ENCODE assay signal across 2 cellular contexts in genomic region chr4:32148120-32148666, GRCh38.
A peak's percentile ranks its signal among the peaks of the same experiment; 100 is the strongest.
TF ChIP-seq lines count a peak whose summit lies in the region.

No MANE protein-coding gene starts in this region.

TF ChIP-seq in A549, 52 proteins besides CTCF, POLR2A, EP300 and RAD21:
- TF ChIP-seq SREBF2 (IDR thresholded peaks at IDR 0.05) (no peak), MAFK (IDR thresholded peaks at IDR 0.05; ENCODE audit: partially characterized antibody) (peak; percentile 60), NPAS2 (CRISPR knock-in tag; IDR thresholded peaks at IDR 0.05; ENCODE audit: borderline replicate concordance) (no peak)

TF ChIP-seq in GM12878, 131 proteins besides CTCF, POLR2A, EP300 and RAD21:
- TF ChIP-seq CEBPZ (IDR thresholded peaks at IDR 0.05; ENCODE audit: low read depth, low read length) (no peak), MYC (IDR thresholded peaks at IDR 0.05; ENCODE audit: insufficient read depth, insufficient read length, insufficient replicate concordance, low read length, severe bottlenecking) (no peak), NR2F1 (conservative IDR thresholded peaks at IDR 0.05) (no peak), BHLHE40 (IDR thresholded peaks at IDR 0.05; ENCODE audit: borderline replicate concordance in 1 of 2, low read depth in 2 of 2, low read length in 1 of 2) (no peak)
TF ChIP-seq in GM12878: peak in this region for 0.
